In the genomic region with DNA sequence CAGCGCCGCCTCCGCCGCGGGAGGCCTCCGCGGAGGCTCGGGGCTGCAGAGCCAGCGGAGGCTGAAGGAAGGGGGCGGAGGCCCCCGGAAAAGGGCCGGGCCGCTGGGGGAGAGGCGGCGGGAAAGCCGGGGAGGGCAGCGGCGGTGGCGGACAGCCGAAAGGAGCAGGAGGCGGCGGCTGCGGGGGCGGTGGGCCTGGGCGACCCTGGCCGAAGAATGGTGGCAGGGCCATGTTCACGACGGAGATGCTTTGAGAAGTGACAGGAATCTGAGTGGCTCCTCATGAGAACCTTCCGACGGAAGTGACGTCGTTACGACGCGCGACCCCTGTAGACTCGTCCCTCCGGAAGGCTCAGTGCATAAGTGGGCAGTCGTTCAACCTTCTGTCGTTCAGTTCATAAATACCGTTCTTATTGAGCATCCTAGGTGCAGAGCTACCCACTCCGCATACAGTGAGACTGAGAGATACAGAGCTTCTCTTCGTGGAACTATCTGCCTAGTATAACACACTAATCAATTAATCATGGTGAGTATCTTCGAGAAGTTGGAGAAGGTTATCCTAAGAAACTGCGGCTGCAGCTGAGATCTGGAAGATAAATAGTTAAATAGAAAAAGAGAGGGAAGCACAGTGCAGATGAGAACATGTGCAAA, we compare ENCODE assay signal across 8 cellular contexts. TPM values are rescaled to one million over a fixed set of nuclear protein-coding genes. Genes with fewer than 3 reads are reported as not detected.
DNase-seq lines count a peak whose midpoint lies in the region; ATAC-seq and TF ChIP-seq lines count a peak whose summit lies in the region.

A gene with protein sequence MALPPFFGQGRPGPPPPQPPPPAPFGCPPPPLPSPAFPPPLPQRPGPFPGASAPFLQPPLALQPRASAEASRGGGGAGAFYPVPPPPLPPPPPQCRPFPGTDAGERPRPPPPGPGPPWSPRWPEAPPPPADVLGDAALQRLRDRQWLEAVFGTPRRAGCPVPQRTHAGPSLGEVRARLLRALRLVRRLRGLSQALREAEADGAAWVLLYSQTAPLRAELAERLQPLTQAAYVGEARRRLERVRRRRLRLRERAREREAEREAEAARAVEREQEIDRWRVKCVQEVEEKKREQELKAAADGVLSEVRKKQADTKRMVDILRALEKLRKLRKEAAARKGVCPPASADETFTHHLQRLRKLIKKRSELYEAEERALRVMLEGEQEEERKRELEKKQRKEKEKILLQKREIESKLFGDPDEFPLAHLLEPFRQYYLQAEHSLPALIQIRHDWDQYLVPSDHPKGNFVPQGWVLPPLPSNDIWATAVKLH (minus strand): TSS at position 259 of the 651 bp plus-strand sequence. CDS start 27 bp downstream, at position 232.

- peaks cover 10% of the 10 kb centered on the region for H3K4me1 Mint-ChIP-seq in type B pancreatic cell (ENCODE audit: unreplicated experiment)

- peak within 1 kb of the TSS; percentile 97 for H3K4me3 Mint-ChIP-seq in type B pancreatic cell

- peaks cover 3% of the 10 kb centered on the region for H3K27me3 Mint-ChIP-seq in type B pancreatic cell

- H3K27ac ChIP-seq in heart left ventricle = peak within 1 kb of the TSS; percentile 55 to 90 (median 86)

- intact Hi-C loops in heart left ventricle (cut with DNase I) = loop anchor here in 1 of 10 donors (5.0 kb wide), 1 partner anchor 49 kb away; no protein-coding TSS in a partner anchor

- peak within 1 kb of the TSS; percentile 94 for H3K9ac ChIP-seq in adipocyte (ENCODE audit: low read length)

- H3K4me1 ChIP-seq in adipocyte (ENCODE audit: control insufficient read depth, insufficient read depth, low read length) (peaks cover 13% of the 10 kb centered on the region), heart left ventricle (peaks cover 0 to 33% (median 21%) of the 10 kb centered on the region in 12 donors)

- WGBS in heart left ventricle, 4 donors = 1 to 2% (median 2%) methylated on average over 41 to 45 of the region's 45 CpGs

- ATAC-seq in HG02759 (IDR thresholded peaks at IDR 0.05; ENCODE audit: unreplicated experiment) (peak; percentile 91), heart left ventricle (peak; percentile 88 to 97 (median 96))

- no peaks in the 10 kb centered on the region for H3K9me3 ChIP-seq in adipocyte (ENCODE audit: control insufficient read depth, low read length)
- H3K9me3 ChIP-seq in heart left ventricle = no peaks in the 10 kb centered on the region

- peaks cover 9% of the 10 kb centered on the region for H3K9me3 Mint-ChIP-seq in type B pancreatic cell

- peak within 1 kb of the TSS; percentile 89 for H3K4me3 ChIP-seq in adipocyte (ENCODE audit: low read length)
- H3K4me3 ChIP-seq in heart left ventricle = peak within 1 kb of the TSS; percentile 70 to 93 (median 87)

- H3K27ac Mint-ChIP-seq in type B pancreatic cell = peak within 1 kb of the TSS; percentile 97

- no peaks in the 10 kb centered on the region for H3K27me3 ChIP-seq in adipocyte (replicated peaks; ENCODE audit: control insufficient read depth, insufficient read depth, low read length)
- no peaks in the 10 kb centered on the region for H3K27me3 ChIP-seq in heart left ventricle

- DNase-seq in NCI-H1417 treated with DMSO at 0.1 percent for 48 hours (lab: John Stamatoyannopoulos, UW) = peak; percentile 60
- peak; percentile 92 for DNase-seq in SW480 (ENCODE audit: low spot score)
- peak; percentile 96 for DNase-seq in adipocyte (ENCODE audit: low read depth)
- DNase-seq in heart left ventricle = peak; percentile 87 to 94 (median 90)
- peak; percentile 95 for DNase-seq in pons (ENCODE audit: low spot score)
- peak; percentile 81 for DNase-seq in type B pancreatic cell (ENCODE audit: extremely low spot score, unreplicated experiment)

- TF ChIP-seq POLR2A in GM10847 (IDR thresholded peaks at IDR 0.05; ENCODE audit: extremely low read depth, insufficient read length) = peak; percentile 83
- TF ChIP-seq POLR2A in heart left ventricle (IDR thresholded peaks at IDR 0.05) = peak in 1 of 2 donors; percentile 69

- H3K36me3 ChIP-seq in adipocyte (ENCODE audit: control insufficient read depth, insufficient read depth, low read length, severe bottlenecking) (peaks cover 14% of the 10 kb centered on the region), heart left ventricle (peaks cover 0 to 28% (median 14%) of the 10 kb centered on the region in 9 donors)

- peaks cover 8% of the 10 kb centered on the region for H3K36me3 Mint-ChIP-seq in type B pancreatic cell

- no peak for TF ChIP-seq CTCF in heart left ventricle (IDR thresholded peaks at IDR 0.05)
- no peak for TF ChIP-seq CTCF in type B pancreatic cell (conservative IDR thresholded peaks at IDR 0.05)

RNA-seq across cellular contexts. Expression of the gene that starts here (rescaled TPM):
- total RNA-seq in heart left ventricle (10 to 100 TPM in 8 of 9 donors, 1 to 10 TPM in 1; 9.5 to 21.9 (median 13.9) TPM), type B pancreatic cell (ENCODE audit: low replicate concordance) (22.2 and 38.9 TPM in 2 replicates)
- polyA plus RNA-seq in heart left ventricle = 10 to 100 TPM; 10.6 to 11.1 TPM

Comparison
In these comparisons a context has a peak if more than half of its experiments do, and no peak if none do; other contexts are left out.
1. Peak in every context shown above with its lines: DNase-seq, ATAC-seq, H3K4me3 ChIP-seq and H3K27ac ChIP-seq.